In genomic region chr9:137045294-137046093, GRCh38 we compare ENCODE assay signal across 1 cellular context.
TF ChIP-seq lines count a peak whose summit lies in the region.

No MANE protein-coding gene starts in this region.

TF ChIP-seq in endothelial cell of umbilical vein, 7 proteins besides CTCF, POLR2A, EP300 and RAD21:
- no peak for TF ChIP-seq EZH2 (IDR thresholded peaks at IDR 0.05; ENCODE audit: borderline replicate concordance, low read depth, low read length, severe bottlenecking)
- no peak for TF ChIP-seq MAX (IDR thresholded peaks at IDR 0.05; ENCODE audit: insufficient read depth, insufficient read length)
- no peak for TF ChIP-seq POLR2AphosphoS5 (IDR thresholded peaks at IDR 0.05; ENCODE audit: insufficient read depth, low read depth, low read length)
- no peak for TF ChIP-seq GATA2 (IDR thresholded peaks at IDR 0.05; ENCODE audit: insufficient read depth, insufficient read length, low read depth, low read length)
- TF ChIP-seq FOS (IDR thresholded peaks at IDR 0.05; ENCODE audit: borderline replicate concordance, insufficient read depth, low read length) = no peak
- TF ChIP-seq MYC (IDR thresholded peaks at IDR 0.05; ENCODE audit: low read depth, low read length) = no peak
- no peak for TF ChIP-seq JUN (IDR thresholded peaks at IDR 0.05; ENCODE audit: borderline replicate concordance, insufficient read depth, insufficient read length, low read depth)
